13 cellular contexts compared by ENCODE assay signal in genomic region chr1:201831371-201831770, GRCh38. TPM values are rescaled to one million over a fixed set of nuclear protein-coding genes. Genes with fewer than 3 reads are reported as not detected.
DNase-seq lines count a peak whose midpoint lies in the region; ATAC-seq, FAIRE-seq and TF ChIP-seq lines count a peak whose summit lies in the region.
"Had no signal": no experiment of that assay in that cellular context is flagged by ENCODE, and none has a peak within 500 bp of the region (broad histone marks: within the 10 kb centered on the region; RNA-seq: fewer than 3 reads in every experiment).

No MANE protein-coding gene starts in this region.

- H3K9me3 Mint-ChIP-seq in Caco-2 (ENCODE audit: unreplicated experiment) (no peaks in the 10 kb centered on the region), T-cell (no peaks in the 10 kb centered on the region)

- no peaks in the 10 kb centered on the region for H3K27me3 Mint-ChIP-seq in Caco-2 (ENCODE audit: insufficient read depth, unreplicated experiment)
- H3K27me3 Mint-ChIP-seq in T-cell = no peaks in the 10 kb centered on the region

- H3K36me3 Mint-ChIP-seq in Caco-2 (ENCODE audit: insufficient read depth, unreplicated experiment) (peaks cover 26% of the 10 kb centered on the region), T-cell (peaks cover 9% of the 10 kb centered on the region)

- POLR2A ChIA-PET in Caco-2 (lab: Charles Lee) (interaction anchor here (0.6 kb wide), 1 partner anchor 14 kb away, joined by 3 read pairs; no protein-coding TSS in a partner anchor), T-cell (lab: Charles Lee) (no interaction called here)

- H3K79me2 ChIP-seq in ACC112 (ENCODE audit: control insufficient read depth, insufficient read depth, low read length, unreplicated experiment) = peaks cover 67% of the 10 kb centered on the region

- peak overlapping the region; percentile 92; the same call in 1 of the 2 replicates for H3K4me3 ChIP-seq in ACC112 (ENCODE audit: low read depth, low read length)
- H3K4me3 ChIP-seq in Caco-2 (ENCODE audit: low read depth, low read length) = no peak overlapping the region
- no peak overlapping the region; the same call in 1 of the 2 replicates for H3K4me3 ChIP-seq in iPS-20b (ENCODE audit: low read length)

- H3K36me3 ChIP-seq in ACC112 (ENCODE audit: insufficient read depth, low read length) (peaks cover 8% of the 10 kb centered on the region), Caco-2 (ENCODE audit: control insufficient read depth, insufficient read depth, low read length) (no peaks in the 10 kb centered on the region), iPS-20b (ENCODE audit: insufficient read depth, low read depth, low read length) (peaks cover 15% of the 10 kb centered on the region; the same call in 1 of the 2 replicates)

- CTCF ChIA-PET in Caco-2 (lab: Charles Lee) = no interaction called here
- CTCF ChIA-PET in T-cell (lab: Charles Lee) = no interaction called here

- H3K4me1 Mint-ChIP-seq in Caco-2 (ENCODE audit: low read depth, unreplicated experiment) = peaks cover 21% of the 10 kb centered on the region
- H3K4me1 Mint-ChIP-seq in T-cell = peaks cover 57 to 67% (median 62%) of the 10 kb centered on the region in 3 donors

- FAIRE-seq in frontal cortex (lab: Jason Lieb, UNC) = no peak
- FAIRE-seq: RCC 7860 had no signal

- H3K27ac ChIP-seq in ACC112 (ENCODE audit: low read depth, low read length) (no peak overlapping the region), iPS-20b (ENCODE audit: low read length) (no peak overlapping the region)

- H3K9me3 ChIP-seq in Caco-2 = no peaks in the 10 kb centered on the region
- no peaks in the 10 kb centered on the region for H3K9me3 ChIP-seq in iPS-20b (ENCODE audit: insufficient read depth, low read depth, low read length)

- H3K27me3 ChIP-seq in ACC112 (ENCODE audit: insufficient read depth, low read length) = no peaks in the 10 kb centered on the region
- no peaks in the 10 kb centered on the region for H3K27me3 ChIP-seq in Caco-2 (replicated peaks; ENCODE audit: control insufficient read depth, insufficient read depth, low read length)
- no peaks in the 10 kb centered on the region for H3K27me3 ChIP-seq in iPS-20b (ENCODE audit: insufficient read depth, low read length)

- H3K4me1 ChIP-seq in ACC112 (ENCODE audit: control insufficient read depth, insufficient read depth, low read length, unreplicated experiment) (peaks cover 36% of the 10 kb centered on the region), Caco-2 (peaks cover 11% of the 10 kb centered on the region; the same call in 1 of the 2 replicates), iPS-20b (ENCODE audit: insufficient read depth, low read length) (peaks cover 9% of the 10 kb centered on the region; the same call in 1 of the 2 replicates)

- H3K4me3 Mint-ChIP-seq in Caco-2 (ENCODE audit: unreplicated experiment) = peak overlapping the region; percentile 25
- peak overlapping the region; percentile 92 to 97 (median 95) for H3K4me3 Mint-ChIP-seq in T-cell

- no TSS peak for BruUV-seq in Caco-2 (replicated peaks; lab: Mats Ljungman, UMichigan)

- peak overlapping the region; percentile 30; the same call in 1 of the 2 replicates for H3K9ac ChIP-seq in iPS-20b (ENCODE audit: low read depth, low read length)

- H3K27ac Mint-ChIP-seq in Caco-2 (ENCODE audit: unreplicated experiment) (no peak overlapping the region), T-cell (peak overlapping the region in 1 of 2 donors; percentile 0)

- intact Hi-C loops in Caco-2 (cut with micrococcal nuclease; ENCODE audit: unreplicated experiment) = no loop called here

- ATAC-seq in T-cell (replicated peaks in 1 of 4) (no peak), GM18858 (IDR thresholded peaks at IDR 0.05; ENCODE audit: unreplicated experiment) (no peak)

- DNase-seq in Caco-2 (no peak), T-cell (no peak), D341Med (ENCODE audit: low spot score) (no peak), iPS-NIHi11 (ENCODE audit: low spot score) (no peak), frontal cortex (ENCODE audit: low spot score in 2 of 2) (no peak)
- DNase-seq: NCI-H446 treated with DMSO at 0.1 percent for 48 hours; stimulated activated CD4-positive, alpha-beta T cell treated with anti-CD3 and anti-CD28 coated beads, Interleukin-4, amount 100 ng/mL, for 24 hours; stimulated activated naive CD4-positive, alpha-beta T cell; T1000 had no signal

- TF ChIP-seq CTCF in Caco-2 (IDR thresholded peaks at IDR 0.05; ENCODE audit: insufficient read depth in 1 of 2, low read depth in 1 of 2, low read length in 1 of 2, severe bottlenecking in 1 of 2, unreplicated experiment in 1 of 2) = no peak

- H2AFZ ChIP-seq in ACC112 (ENCODE audit: low read length, unreplicated experiment) = no peak overlapping the region

RNA-seq across cellular contexts. Expression of gene IPO9, which starts 2.4 kb away (rescaled TPM):
- total RNA-seq in Caco-2 (2022) (95.1 and 107 TPM in 2 replicates), T-cell (10 to 100 TPM; 28.2 to 39.9 (median 36.9) TPM), frontal cortex (33.4 TPM)

RNA-seq across cellular contexts. Expression of gene SHISA4, which starts 57.3 kb away (rescaled TPM):
- total RNA-seq in Caco-2 (2022) (1.7 and 3.0 TPM in 2 replicates), T-cell (under 1 TPM; 0.38 to 0.88 (median 0.54) TPM), frontal cortex (22.4 TPM)
